8 cellular contexts compared by ENCODE assay signal in the genomic region with DNA sequence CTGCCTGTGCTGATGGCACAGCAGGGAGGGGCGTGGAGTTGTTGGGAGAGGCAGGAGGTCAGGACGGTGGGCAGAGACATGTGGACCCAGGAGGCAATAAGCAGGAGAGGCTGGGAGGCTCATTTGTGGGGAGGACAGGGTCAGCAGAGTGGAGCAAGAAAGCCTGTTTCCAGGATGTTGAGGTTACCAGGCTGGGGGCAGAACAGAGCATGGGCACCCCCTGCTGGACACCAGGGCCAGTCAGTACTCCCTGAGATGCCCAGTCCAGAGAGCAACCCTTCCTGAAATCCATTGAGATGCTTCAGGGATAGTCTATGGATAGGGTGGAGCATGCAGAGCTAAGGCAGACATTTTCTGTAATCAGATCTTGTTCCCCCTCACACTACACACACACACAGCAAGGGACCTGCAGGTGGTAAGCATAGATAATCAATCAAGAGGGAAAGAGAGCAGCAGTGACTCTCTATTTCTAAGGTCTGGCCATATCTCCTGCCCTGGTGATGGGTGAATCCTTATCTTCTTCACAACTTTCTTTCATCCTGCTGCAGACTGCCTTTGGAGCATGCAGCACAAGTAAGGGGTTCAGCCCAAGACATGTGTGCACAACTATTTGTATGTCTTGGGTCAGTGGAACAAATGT. TPM values are rescaled to one million over a fixed set of nuclear protein-coding genes. Genes with fewer than 3 reads are reported as not detected.
DNase-seq lines count a peak whose midpoint lies in the region; ATAC-seq and TF ChIP-seq lines count a peak whose summit lies in the region.

No MANE protein-coding gene starts in this region.

- H3K9ac ChIP-seq in SU-DHL-6 (ENCODE audit: low read length) = no peak overlapping the region
- no peak overlapping the region for H3K9ac ChIP-seq in fibroblast of lung (ENCODE audit: insufficient read depth, low read length)

- H2AFZ ChIP-seq in SU-DHL-6 (ENCODE audit: low read depth, low read length, severe bottlenecking) (no peak overlapping the region), fibroblast of lung (ENCODE audit: low read length) (no peak overlapping the region)

- H3K4me1 Mint-ChIP-seq in nephron = peaks cover 21% of the 10 kb centered on the region

- DNase-seq in Daoy (ENCODE audit: low read depth) = peak; percentile 77
- peak; percentile 34 for DNase-seq in HT-29 (ENCODE audit: low spot score)
- peak; percentile 54 to 75 for DNase-seq in fibroblast of lung (ENCODE audit: low read depth in 2 of 2)

- TF ChIP-seq CTCF in SU-DHL-6 (IDR thresholded peaks at IDR 0.05; ENCODE audit: insufficient read depth, low read length, poor library complexity, severe bottlenecking) = peak; percentile 24
- TF ChIP-seq CTCF in fibroblast of lung (conservative IDR thresholded peaks at IDR 0.05 in 1 of 2, IDR thresholded peaks at IDR 0.05 in 1 of 2; ENCODE audit: low read depth in 1 of 2, low read length in 2 of 2) = peak; percentile 88 to 91
- peak; percentile 59 to 65 (median 65) for TF ChIP-seq CTCF in nephron (IDR thresholded peaks at IDR 0.05; ENCODE audit: unreplicated experiment in 3 of 3)

- peaks cover 16% of the 10 kb centered on the region for H3K4me1 ChIP-seq in fibroblast of lung (ENCODE audit: control insufficient read depth, extremely low read depth, insufficient read depth, low read length)

- no peak overlapping the region for H3K27ac Mint-ChIP-seq in nephron

- H3K79me2 ChIP-seq in SU-DHL-6 (ENCODE audit: insufficient read depth, low read length) = no peaks in the 10 kb centered on the region
- no peaks in the 10 kb centered on the region for H3K79me2 ChIP-seq in fibroblast of lung (ENCODE audit: control insufficient read depth, insufficient read depth, low read length)

- no peaks in the 10 kb centered on the region for H3K9me2 ChIP-seq in SU-DHL-6 (replicated peaks; ENCODE audit: insufficient read depth, low read length)

- no peaks in the 10 kb centered on the region for H3K9me3 ChIP-seq in SU-DHL-6 (ENCODE audit: insufficient read depth, low read length)
- H3K9me3 ChIP-seq in fibroblast of lung (ENCODE audit: control insufficient read depth, insufficient read depth, low read depth, low read length) = no peaks in the 10 kb centered on the region

- H3K36me3 ChIP-seq in SU-DHL-6 (ENCODE audit: low read length) (no peaks in the 10 kb centered on the region), fibroblast of lung (ENCODE audit: control insufficient read depth, insufficient read depth, low read length) (no peaks in the 10 kb centered on the region)

- peaks cover 7% of the 10 kb centered on the region for H3K36me3 Mint-ChIP-seq in nephron (ENCODE audit: low read depth)

- H3K4me3 Mint-ChIP-seq in nephron = no peak overlapping the region

- no peaks in the 10 kb centered on the region for H3K9me3 Mint-ChIP-seq in nephron

- H3K4me2 ChIP-seq in SU-DHL-6 (ENCODE audit: low read depth, low read length, poor library complexity, severe bottlenecking) (no peak overlapping the region), fibroblast of lung (ENCODE audit: extremely low read depth, insufficient read depth, low read length) (no peak overlapping the region)

- no peak overlapping the region for H3K4me3 ChIP-seq in SU-DHL-6 (ENCODE audit: insufficient read depth, low read length, poor library complexity, severe bottlenecking)
- no peak overlapping the region for H3K4me3 ChIP-seq in fibroblast of lung (replicated peaks in 1 of 4; ENCODE audit: control extremely low read depth in 1 of 4, insufficient read depth in 1 of 4, low read depth in 3 of 4, low read length in 4 of 4)

- H3K27me3 ChIP-seq in SU-DHL-6 (ENCODE audit: low read length) (no peaks in the 10 kb centered on the region), fibroblast of lung (ENCODE audit: control insufficient read depth, insufficient read depth, low read length) (no peaks in the 10 kb centered on the region)

- H4K20me1 ChIP-seq in SU-DHL-6 (ENCODE audit: low read depth, low read length) (no peaks in the 10 kb centered on the region), fibroblast of lung (ENCODE audit: control insufficient read depth, extremely low read depth, insufficient read depth, low read length) (no peaks in the 10 kb centered on the region)

- no peak for ATAC-seq in GM21367 (IDR thresholded peaks at IDR 0.05; ENCODE audit: unreplicated experiment)
- no peak for ATAC-seq in HG02588 (IDR thresholded peaks at IDR 0.05; ENCODE audit: unreplicated experiment)
- no peak for ATAC-seq in GM19395 (IDR thresholded peaks at IDR 0.05; ENCODE audit: unreplicated experiment)

- H3K27ac ChIP-seq in SU-DHL-6 (ENCODE audit: low read depth, low read length) (no peak overlapping the region), fibroblast of lung (ENCODE audit: insufficient read depth, low read length) (no peak overlapping the region)

- peaks cover 4% of the 10 kb centered on the region for H3K27me3 Mint-ChIP-seq in nephron (ENCODE audit: low read depth)

- no peaks in the 10 kb centered on the region for H3F3A ChIP-seq in SU-DHL-6 (ENCODE audit: insufficient read depth)

RNA-seq across cellular contexts. Expression of a gene that starts 41.7 kb away (rescaled TPM):
- total RNA-seq in Daoy (2014; rRNA removed; shearing (Covaris generic)) = 8.8 and 13.2 TPM in 2 replicates
- 0.34 and 2.4 TPM in 2 replicates for total RNA-seq in HT-29 (2014; rRNA removed; shearing (Covaris generic))
- total RNA-seq in fibroblast of lung = 16.7 and 21.8 TPM in 2 replicates
- 8.4 and 11.6 TPM in 2 replicates for polyA plus RNA-seq in fibroblast of lung
- 9.0 and 13.9 TPM in 2 replicates for polyA plus RNA-seq in fibroblast of lung (2012)
- 20.0 and 35.0 TPM in 2 replicates for polyA minus RNA-seq in fibroblast of lung (ENCODE audit: low replicate concordance)

Comparison
In these comparisons a context has a peak if more than half of its experiments do, and no peak if none do; other contexts are left out.
1. CTCF ChIP-seq: peak in every context shown above with its lines; median percentile 90 in fibroblast of lung; 65 in nephron; 24 in SU-DHL-6.